1 cellular context compared by ENCODE assay signal in the genomic region with DNA sequence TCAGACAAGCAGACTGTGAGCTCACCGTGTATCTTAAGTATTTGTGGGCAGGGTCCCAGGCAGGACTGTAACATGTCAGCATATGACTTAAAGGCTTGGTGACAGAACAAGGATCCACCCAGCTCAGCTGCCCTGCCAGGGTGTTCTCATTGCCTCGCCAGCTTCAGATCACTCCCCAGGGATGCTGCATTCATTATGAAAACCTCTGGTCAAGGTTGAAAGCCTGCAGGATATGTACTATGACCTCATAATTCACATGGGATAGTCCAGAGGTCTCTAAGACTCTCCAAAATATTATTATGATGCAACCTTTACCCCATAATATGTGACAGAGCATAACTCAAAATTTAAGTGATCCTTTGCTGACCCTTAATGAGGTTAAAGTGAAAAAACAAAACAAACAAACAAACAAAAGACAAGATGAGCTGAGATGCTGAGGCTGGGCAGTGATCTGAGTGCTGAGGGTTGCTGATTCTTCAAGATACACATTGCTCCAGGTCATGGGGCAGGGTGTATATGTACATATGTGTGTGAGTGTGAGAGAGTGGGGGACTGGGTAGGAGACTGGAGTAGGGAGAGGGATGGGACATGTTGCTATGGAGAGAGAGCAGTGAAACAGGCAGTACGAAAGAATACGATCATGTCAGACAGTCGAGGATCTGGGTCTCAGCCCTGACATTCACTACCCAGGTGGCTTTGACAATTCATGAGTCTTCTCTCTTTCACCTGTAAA.
TF ChIP-seq lines count a peak whose summit lies in the region.

No MANE protein-coding gene starts in this region.

TF ChIP-seq in HEK293, 187 proteins besides CTCF, POLR2A, EP300 and RAD21 (continued from another document and continues in another):
- TF ChIP-seq, protein P1, sequence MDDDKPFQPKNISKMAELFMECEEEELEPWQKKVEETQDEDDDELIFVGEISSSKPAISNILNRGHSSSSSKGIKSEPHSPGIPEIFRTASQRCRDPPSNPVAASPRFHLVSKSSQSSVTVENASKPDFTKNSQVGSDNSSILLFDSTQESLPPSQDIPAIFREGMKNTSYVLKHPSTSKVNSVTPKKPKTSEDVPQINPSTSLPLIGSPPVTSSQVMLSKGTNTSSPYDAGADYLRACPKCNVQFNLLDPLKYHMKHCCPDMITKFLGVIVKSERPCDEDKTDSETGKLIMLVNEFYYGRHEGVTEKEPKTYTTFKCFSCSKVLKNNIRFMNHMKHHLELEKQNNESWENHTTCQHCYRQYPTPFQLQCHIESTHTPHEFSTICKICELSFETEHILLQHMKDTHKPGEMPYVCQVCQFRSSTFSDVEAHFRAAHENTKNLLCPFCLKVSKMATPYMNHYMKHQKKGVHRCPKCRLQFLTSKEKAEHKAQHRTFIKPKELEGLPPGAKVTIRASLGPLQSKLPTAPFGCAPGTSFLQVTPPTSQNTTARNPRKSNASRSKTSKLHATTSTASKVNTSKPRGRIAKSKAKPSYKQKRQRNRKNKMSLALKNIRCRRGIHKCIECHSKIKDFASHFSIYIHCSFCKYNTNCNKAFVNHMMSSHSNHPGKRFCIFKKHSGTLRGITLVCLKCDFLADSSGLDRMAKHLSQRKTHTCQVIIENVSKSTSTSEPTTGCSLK (tag by site-specific recombination; IDR thresholded peaks at IDR 0.05) = no peak
- no peak for TF ChIP-seq ZBTB17 (tag by site-specific recombination; IDR thresholded peaks at IDR 0.05)
- TF ChIP-seq, protein P2, sequence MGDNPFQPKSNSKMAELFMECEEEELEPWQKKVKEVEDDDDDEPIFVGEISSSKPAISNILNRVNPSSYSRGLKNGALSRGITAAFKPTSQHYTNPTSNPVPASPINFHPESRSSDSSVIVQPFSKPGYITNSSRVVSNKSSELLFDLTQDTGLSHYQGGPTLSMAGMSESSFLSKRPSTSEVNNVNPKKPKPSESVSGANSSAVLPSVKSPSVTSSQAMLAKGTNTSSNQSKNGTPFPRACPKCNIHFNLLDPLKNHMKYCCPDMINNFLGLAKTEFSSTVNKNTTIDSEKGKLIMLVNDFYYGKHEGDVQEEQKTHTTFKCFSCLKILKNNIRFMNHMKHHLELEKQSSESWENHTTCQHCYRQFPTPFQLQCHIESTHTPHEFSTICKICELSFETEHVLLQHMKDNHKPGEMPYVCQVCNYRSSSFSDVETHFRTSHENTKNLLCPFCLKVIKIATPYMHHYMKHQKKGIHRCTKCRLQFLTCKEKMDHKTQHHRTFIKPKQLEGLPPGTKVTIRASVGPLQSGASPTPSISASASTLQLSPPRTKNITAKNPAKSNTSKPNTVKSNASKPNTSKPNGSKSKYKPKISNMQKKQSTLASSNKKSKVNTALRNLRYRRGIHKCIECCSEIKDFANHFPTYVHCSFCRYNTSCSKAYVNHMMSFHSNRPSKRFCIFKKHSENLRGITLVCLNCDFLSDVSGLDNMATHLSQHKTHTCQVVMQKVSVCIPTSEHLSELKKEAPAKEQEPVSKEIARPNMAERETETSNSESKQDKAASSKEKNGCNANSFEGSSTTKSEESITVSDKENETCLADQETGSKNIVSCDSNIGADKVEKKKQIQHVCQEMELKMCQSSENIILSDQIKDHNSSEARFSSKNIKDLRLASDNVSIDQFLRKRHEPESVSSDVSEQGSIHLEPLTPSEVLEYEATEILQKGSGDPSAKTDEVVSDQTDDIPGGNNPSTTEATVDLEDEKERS (tag by site-specific recombination; IDR thresholded peaks at IDR 0.05) = no peak
- TF ChIP-seq, protein P3, sequence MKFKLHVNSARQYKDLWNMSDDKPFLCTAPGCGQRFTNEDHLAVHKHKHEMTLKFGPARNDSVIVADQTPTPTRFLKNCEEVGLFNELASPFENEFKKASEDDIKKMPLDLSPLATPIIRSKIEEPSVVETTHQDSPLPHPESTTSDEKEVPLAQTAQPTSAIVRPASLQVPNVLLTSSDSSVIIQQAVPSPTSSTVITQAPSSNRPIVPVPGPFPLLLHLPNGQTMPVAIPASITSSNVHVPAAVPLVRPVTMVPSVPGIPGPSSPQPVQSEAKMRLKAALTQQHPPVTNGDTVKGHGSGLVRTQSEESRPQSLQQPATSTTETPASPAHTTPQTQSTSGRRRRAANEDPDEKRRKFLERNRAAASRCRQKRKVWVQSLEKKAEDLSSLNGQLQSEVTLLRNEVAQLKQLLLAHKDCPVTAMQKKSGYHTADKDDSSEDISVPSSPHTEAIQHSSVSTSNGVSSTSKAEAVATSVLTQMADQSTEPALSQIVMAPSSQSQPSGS (tag by site-specific recombination; IDR thresholded peaks at IDR 0.05; ENCODE audit: low read depth) = peak; percentile 88
- no peak for TF ChIP-seq SP2 (tag by site-specific recombination; IDR thresholded peaks at IDR 0.05)
- TF ChIP-seq, protein P4, sequence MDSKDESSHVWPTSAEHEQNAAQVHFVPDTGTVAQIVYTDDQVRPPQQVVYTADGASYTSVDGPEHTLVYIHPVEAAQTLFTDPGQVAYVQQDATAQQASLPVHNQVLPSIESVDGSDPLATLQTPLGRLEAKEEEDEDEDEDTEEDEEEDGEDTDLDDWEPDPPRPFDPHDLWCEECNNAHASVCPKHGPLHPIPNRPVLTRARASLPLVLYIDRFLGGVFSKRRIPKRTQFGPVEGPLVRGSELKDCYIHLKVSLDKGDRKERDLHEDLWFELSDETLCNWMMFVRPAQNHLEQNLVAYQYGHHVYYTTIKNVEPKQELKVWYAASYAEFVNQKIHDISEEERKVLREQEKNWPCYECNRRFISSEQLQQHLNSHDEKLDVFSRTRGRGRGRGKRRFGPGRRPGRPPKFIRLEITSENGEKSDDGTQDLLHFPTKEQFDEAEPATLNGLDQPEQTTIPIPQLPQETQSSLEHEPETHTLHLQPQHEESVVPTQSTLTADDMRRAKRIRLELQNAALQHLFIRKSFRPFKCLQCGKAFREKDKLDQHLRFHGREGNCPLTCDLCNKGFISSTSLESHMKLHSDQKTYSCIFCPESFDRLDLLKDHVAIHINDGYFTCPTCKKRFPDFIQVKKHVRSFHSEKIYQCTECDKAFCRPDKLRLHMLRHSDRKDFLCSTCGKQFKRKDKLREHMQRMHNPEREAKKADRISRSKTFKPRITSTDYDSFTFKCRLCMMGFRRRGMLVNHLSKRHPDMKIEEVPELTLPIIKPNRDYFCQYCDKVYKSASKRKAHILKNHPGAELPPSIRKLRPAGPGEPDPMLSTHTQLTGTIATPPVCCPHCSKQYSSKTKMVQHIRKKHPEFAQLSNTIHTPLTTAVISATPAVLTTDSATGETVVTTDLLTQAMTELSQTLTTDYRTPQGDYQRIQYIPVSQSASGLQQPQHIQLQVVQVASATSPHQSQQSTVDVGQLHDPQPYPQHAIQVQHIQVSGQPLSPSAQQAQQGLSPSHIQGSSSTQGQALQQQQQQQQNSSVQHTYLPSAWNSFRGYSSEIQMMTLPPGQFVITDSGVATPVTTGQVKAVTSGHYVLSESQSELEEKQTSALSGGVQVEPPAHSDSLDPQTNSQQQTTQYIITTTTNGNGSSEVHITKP (tag by site-specific recombination; IDR thresholded peaks at IDR 0.05) = peak; percentile 37
- TF ChIP-seq ZNF132 (tag by site-specific recombination; IDR thresholded peaks at IDR 0.05; ENCODE audit: borderline replicate concordance) = no peak
- no peak for TF ChIP-seq ZNF626 (tag by site-specific recombination; IDR thresholded peaks at IDR 0.05)
- TF ChIP-seq, protein P5, sequence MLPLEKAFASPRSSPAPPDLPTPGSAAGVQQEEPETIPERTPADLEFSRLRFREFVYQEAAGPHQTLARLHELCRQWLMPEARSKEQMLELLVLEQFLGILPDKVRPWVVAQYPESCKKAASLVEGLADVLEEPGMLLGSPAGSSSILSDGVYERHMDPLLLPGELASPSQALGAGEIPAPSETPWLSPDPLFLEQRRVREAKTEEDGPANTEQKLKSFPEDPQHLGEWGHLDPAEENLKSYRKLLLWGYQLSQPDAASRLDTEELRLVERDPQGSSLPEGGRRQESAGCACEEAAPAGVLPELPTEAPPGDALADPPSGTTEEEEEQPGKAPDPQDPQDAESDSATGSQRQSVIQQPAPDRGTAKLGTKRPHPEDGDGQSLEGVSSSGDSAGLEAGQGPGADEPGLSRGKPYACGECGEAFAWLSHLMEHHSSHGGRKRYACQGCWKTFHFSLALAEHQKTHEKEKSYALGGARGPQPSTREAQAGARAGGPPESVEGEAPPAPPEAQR (tag by site-specific recombination; IDR thresholded peaks at IDR 0.05) = no peak
- peak; percentile 73; the same call in 1 of the 2 replicates for TF ChIP-seq ZNF629 (tag by site-specific recombination; IDR thresholded peaks at IDR 0.05)
- TF ChIP-seq BCL11B (tag by site-specific recombination; IDR thresholded peaks at IDR 0.05; ENCODE audit: low read depth) = no peak
- TF ChIP-seq PRDM1 (tag by site-specific recombination; IDR thresholded peaks at IDR 0.05) = no peak
- TF ChIP-seq, protein P6, sequence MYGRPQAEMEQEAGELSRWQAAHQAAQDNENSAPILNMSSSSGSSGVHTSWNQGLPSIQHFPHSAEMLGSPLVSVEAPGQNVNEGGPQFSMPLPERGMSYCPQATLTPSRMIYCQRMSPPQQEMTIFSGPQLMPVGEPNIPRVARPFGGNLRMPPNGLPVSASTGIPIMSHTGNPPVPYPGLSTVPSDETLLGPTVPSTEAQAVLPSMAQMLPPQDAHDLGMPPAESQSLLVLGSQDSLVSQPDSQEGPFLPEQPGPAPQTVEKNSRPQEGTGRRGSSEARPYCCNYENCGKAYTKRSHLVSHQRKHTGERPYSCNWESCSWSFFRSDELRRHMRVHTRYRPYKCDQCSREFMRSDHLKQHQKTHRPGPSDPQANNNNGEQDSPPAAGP (tag by site-specific recombination; IDR thresholded peaks at IDR 0.05) = 0 out of 2 replicates have a peak, but pooled peaks have one; percentile 40
- TF ChIP-seq ZNF350 (tag by site-specific recombination; IDR thresholded peaks at IDR 0.05) = no peak
- TF ChIP-seq ZNF324 (tag by site-specific recombination; IDR thresholded peaks at IDR 0.05) = no peak
- TF ChIP-seq ZNF114 (tag by site-specific recombination; IDR thresholded peaks at IDR 0.05) = no peak
- TF ChIP-seq ZNF2 (tag by site-specific recombination; IDR thresholded peaks at IDR 0.05) = no peak
- peak; percentile 51; the same call in 1 of the 2 replicates for TF ChIP-seq ZNF366 (tag by site-specific recombination; conservative IDR thresholded peaks at IDR 0.05)
- no peak for TF ChIP-seq ZNF394 (tag by site-specific recombination; IDR thresholded peaks at IDR 0.05; ENCODE audit: borderline replicate concordance)
- no peak for TF ChIP-seq MZF1 (tag by site-specific recombination; IDR thresholded peaks at IDR 0.05; ENCODE audit: borderline replicate concordance)
- TF ChIP-seq, protein P7, sequence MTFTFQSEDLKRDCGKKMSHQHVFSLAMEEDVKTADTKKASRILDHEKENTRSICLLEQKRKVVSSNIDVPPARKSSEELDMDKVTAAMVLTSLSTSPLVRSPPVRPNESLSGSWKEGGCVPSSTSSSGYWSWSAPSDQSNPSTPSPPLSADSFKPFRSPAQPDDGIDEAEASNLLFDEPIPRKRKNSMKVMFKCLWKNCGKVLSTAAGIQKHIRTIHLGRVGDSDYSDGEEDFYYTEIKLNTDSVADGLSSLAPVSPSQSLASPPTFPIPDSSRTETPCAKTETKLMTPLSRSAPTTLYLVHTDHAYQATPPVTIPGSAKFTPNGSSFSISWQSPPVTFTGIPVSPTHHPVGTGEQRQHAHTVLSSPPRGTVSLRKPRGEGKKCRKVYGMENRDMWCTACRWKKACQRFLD (tag by site-specific recombination; IDR thresholded peaks at IDR 0.05) = no peak
- TF ChIP-seq, protein P8, sequence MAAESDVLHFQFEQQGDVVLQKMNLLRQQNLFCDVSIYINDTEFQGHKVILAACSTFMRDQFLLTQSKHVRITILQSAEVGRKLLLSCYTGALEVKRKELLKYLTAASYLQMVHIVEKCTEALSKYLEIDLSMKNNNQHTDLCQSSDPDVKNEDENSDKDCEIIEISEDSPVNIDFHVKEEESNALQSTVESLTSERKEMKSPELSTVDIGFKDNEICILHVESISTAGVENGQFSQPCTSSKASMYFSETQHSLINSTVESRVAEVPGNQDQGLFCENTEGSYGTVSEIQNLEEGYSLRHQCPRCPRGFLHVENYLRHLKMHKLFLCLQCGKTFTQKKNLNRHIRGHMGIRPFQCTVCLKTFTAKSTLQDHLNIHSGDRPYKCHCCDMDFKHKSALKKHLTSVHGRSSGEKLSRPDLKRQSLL (tag by site-specific recombination; IDR thresholded peaks at IDR 0.05) = no peak
- TF ChIP-seq, protein P9, sequence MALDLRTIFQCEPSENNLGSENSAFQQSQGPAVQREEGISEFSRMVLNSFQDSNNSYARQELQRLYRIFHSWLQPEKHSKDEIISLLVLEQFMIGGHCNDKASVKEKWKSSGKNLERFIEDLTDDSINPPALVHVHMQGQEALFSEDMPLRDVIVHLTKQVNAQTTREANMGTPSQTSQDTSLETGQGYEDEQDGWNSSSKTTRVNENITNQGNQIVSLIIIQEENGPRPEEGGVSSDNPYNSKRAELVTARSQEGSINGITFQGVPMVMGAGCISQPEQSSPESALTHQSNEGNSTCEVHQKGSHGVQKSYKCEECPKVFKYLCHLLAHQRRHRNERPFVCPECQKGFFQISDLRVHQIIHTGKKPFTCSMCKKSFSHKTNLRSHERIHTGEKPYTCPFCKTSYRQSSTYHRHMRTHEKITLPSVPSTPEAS (tag by site-specific recombination; IDR thresholded peaks at IDR 0.05) = no peak
- TF ChIP-seq ZNF239 (tag by site-specific recombination; IDR thresholded peaks at IDR 0.05) = no peak
- TF ChIP-seq, protein P10, sequence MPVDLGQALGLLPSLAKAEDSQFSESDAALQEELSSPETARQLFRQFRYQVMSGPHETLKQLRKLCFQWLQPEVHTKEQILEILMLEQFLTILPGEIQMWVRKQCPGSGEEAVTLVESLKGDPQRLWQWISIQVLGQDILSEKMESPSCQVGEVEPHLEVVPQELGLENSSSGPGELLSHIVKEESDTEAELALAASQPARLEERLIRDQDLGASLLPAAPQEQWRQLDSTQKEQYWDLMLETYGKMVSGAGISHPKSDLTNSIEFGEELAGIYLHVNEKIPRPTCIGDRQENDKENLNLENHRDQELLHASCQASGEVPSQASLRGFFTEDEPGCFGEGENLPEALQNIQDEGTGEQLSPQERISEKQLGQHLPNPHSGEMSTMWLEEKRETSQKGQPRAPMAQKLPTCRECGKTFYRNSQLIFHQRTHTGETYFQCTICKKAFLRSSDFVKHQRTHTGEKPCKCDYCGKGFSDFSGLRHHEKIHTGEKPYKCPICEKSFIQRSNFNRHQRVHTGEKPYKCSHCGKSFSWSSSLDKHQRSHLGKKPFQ (tag by site-specific recombination; IDR thresholded peaks at IDR 0.05) = no peak
- TF ChIP-seq ZNF830 (tag by site-specific recombination; IDR thresholded peaks at IDR 0.05; ENCODE audit: low read depth) = no peak
